37 cellular contexts compared by ENCODE assay signal in genomic region chr6:100136590-100136989, GRCh38.
"Had no signal": no experiment of that assay in that cellular context is flagged by ENCODE, and none has a peak within 500 bp of the region (broad histone marks: within the 10 kb centered on the region; RNA-seq: fewer than 3 reads in every experiment).

No MANE protein-coding gene starts in this region.

- H3K27ac ChIP-seq: adrenal gland, ascending aorta, brain microvascular endothelial cell, breast epithelium, cardiac muscle cell had no signal

- H3K4me3 ChIP-seq: adrenal gland, ascending aorta, breast epithelium, cardiac muscle cell had no signal

- H3K4me1 Mint-ChIP-seq: activated naive CD4-positive, alpha-beta T cell treated with anti-CD3 and anti-CD28 coated beads, Interleukin-2, amount 10 ng/mL, durations not matched to agents 7 days and 5 days; activated naive CD4-positive, alpha-beta T cell treated with anti-CD3 and anti-CD28 coated beads, Interleukin-2, amount 50 U/mL, for 24 hours; activated naive CD8-positive, alpha-beta T cell treated with anti-CD3 and anti-CD28 coated beads for 36 hours; activated naive CD8-positive, alpha-beta T cell treated with anti-CD3 and anti-CD28 coated beads, Interleukin-2, amount 10 ng/mL, durations not matched to agents 7 days and 5 days; activated naive CD8-positive, alpha-beta T cell treated with anti-CD3 and anti-CD28 coated beads, Interleukin-2, amount 50 U/mL, for 24 hours; activated T-helper 17 cell treated with anti-CD3 and anti-CD28 coated beads, Interleukin-2, amount 50 U/mL, for 72 hours; brain; central memory CD8-positive, alpha-beta T cell had no signal

- H3K9me3 ChIP-seq: adrenal gland, ascending aorta had no signal

- DNase-seq: activated effector memory CD4-positive, alpha-beta T cell treated with anti-CD3 and anti-CD28 coated beads, Interleukin-2, amount 50 U/mL, for 16 hours; activated effector memory CD4-positive, alpha-beta T cell treated with Interleukin-2 at 50 U/mL for 16 hours; activated gamma-delta T cell; activated gamma-delta T cell treated with Interleukin-2 at 50 U/mL for 16 hours; activated naive CD4-positive, alpha-beta T cell; activated naive CD4-positive, alpha-beta T cell treated with anti-CD3 and anti-CD28 coated beads for 36 hours; activated naive CD4-positive, alpha-beta T cell treated with anti-CD3 and anti-CD28 coated beads, Interleukin-2, amount 10 ng/mL, durations not matched to agents 7 days and 5 days; activated naive CD4-positive, alpha-beta T cell treated with Interleukin-2 at 50 U/mL for 16 hours; activated naive CD8-positive, alpha-beta T cell treated with anti-CD3 and anti-CD28 coated beads for 36 hours; activated naive CD8-positive, alpha-beta T cell treated with anti-CD3 and anti-CD28 coated beads, Interleukin-2, amount 10 ng/mL, durations not matched to agents 7 days and 5 days; activated naive CD8-positive, alpha-beta T cell treated with anti-CD3 and anti-CD28 coated beads, Interleukin-2, amount 50 U/mL, for 24 hours; activated T-cell treated with anti-CD3 and anti-CD28 coated beads for 4 hours; activated T-cell treated with anti-CD3 and anti-CD28 coated beads, Interleukin-2, amount 50 U/mL, for 1 hour; activated T-cell treated with anti-CD3 and anti-CD28 coated beads, Interleukin-2, amount 50 U/mL, for 24 hours; activated T-cell treated with anti-CD3 and anti-CD28 coated beads, Interleukin-2, amount 50 U/mL, for 4 hours; activated T-cell treated with anti-CD3 and anti-CD28 coated beads, Interleukin-2, amount 50 U/mL, for 48 hours; activated T-cell treated with anti-CD3 and anti-CD28 coated beads, Interleukin-2, amount 50 U/mL, for 72 hours; adrenal gland; amniotic stem cell; amygdala; anterior cingulate cortex; aorta; brain microvascular endothelial cell; caudate nucleus; central memory CD4-positive, alpha-beta T cell; cerebellar nuclear complex had no signal

- H3K4me3 Mint-ChIP-seq: activated naive CD4-positive, alpha-beta T cell treated with anti-CD3 and anti-CD28 coated beads for 36 hours; activated naive CD4-positive, alpha-beta T cell treated with anti-CD3 and anti-CD28 coated beads, Interleukin-2, amount 10 ng/mL, durations not matched to agents 7 days and 5 days; activated naive CD4-positive, alpha-beta T cell treated with anti-CD3 and anti-CD28 coated beads, Interleukin-2, amount 50 U/mL, for 24 hours; activated naive CD8-positive, alpha-beta T cell; activated naive CD8-positive, alpha-beta T cell treated with anti-CD3 and anti-CD28 coated beads for 36 hours; activated naive CD8-positive, alpha-beta T cell treated with anti-CD3 and anti-CD28 coated beads, Interleukin-2, amount 10 ng/mL, durations not matched to agents 7 days and 5 days; activated naive CD8-positive, alpha-beta T cell treated with anti-CD3 and anti-CD28 coated beads, Interleukin-2, amount 50 U/mL, for 24 hours; activated T-cell treated with anti-CD3 and anti-CD28 coated beads, Interleukin-2, amount 50 U/mL, for 24 hours; activated T-cell treated with anti-CD3 and anti-CD28 coated beads, Interleukin-2, amount 50 U/mL, for 4 hours; activated T-cell treated with anti-CD3 and anti-CD28 coated beads, Interleukin-2, amount 50 U/mL, for 72 hours; activated T-helper 1 cell treated with anti-CD3 and anti-CD28 coated beads, Interleukin-12 subunit alpha, Interleukin-12 subunit beta, Interleukin-2, Interleukin-4 antibody, amounts not matched to agents 30 ng/mL and 10 ng/mL and 1 ng/mL, durations not matched to agents 14 hours and 24 hours and 36 hours; activated T-helper 17 cell treated with anti-CD3 and anti-CD28 coated beads, Interleukin-2, amount 50 U/mL, for 72 hours; brain; central memory CD8-positive, alpha-beta T cell had no signal

- H3K4me1 ChIP-seq: adrenal gland, ascending aorta, breast epithelium had no signal

- H3K27ac Mint-ChIP-seq: activated naive CD4-positive, alpha-beta T cell treated with anti-CD3 and anti-CD28 coated beads for 36 hours; activated naive CD4-positive, alpha-beta T cell treated with anti-CD3 and anti-CD28 coated beads, Interleukin-2, amount 10 ng/mL, durations not matched to agents 7 days and 5 days; activated naive CD4-positive, alpha-beta T cell treated with anti-CD3 and anti-CD28 coated beads, Interleukin-2, amount 50 U/mL, for 24 hours; activated naive CD4-positive, alpha-beta T cell treated with anti-CD3 and anti-CD28 coated beads, Interleukin-2, amount 50 U/mL, for 72 hours; activated naive CD8-positive, alpha-beta T cell; activated naive CD8-positive, alpha-beta T cell treated with anti-CD3 and anti-CD28 coated beads for 36 hours; activated naive CD8-positive, alpha-beta T cell treated with anti-CD3 and anti-CD28 coated beads, Interleukin-2, amount 10 ng/mL, durations not matched to agents 7 days and 5 days; activated naive CD8-positive, alpha-beta T cell treated with anti-CD3 and anti-CD28 coated beads, Interleukin-2, amount 50 U/mL, for 24 hours; activated T-cell treated with anti-CD3 and anti-CD28 coated beads, Interleukin-2, amount 50 U/mL, for 24 hours; activated T-cell treated with anti-CD3 and anti-CD28 coated beads, Interleukin-2, amount 50 U/mL, for 72 hours; activated T-helper 1 cell treated with anti-CD3 and anti-CD28 coated beads, Interleukin-12 subunit alpha, Interleukin-12 subunit beta, Interleukin-2, Interleukin-4 antibody, amounts not matched to agents 30 ng/mL and 10 ng/mL and 1 ng/mL, durations not matched to agents 14 hours and 24 hours and 36 hours; activated T-helper 17 cell treated with anti-CD3 and anti-CD28 coated beads, Interleukin-2, amount 50 U/mL, for 72 hours; activated T-helper 2 cell treated with anti-CD3 and anti-CD28 coated beads, Interferon-gamma antibody, Interleukin-2, Interleukin-4, amounts not matched to agents 10 μg/mL and 5 μg/mL and 100 μg/mL, durations not matched to agents 14 hours and 24 hours and 36 hours; brain had no signal

- H3K36me3 ChIP-seq: adrenal gland, ascending aorta, brain microvascular endothelial cell, breast epithelium, cardiac muscle cell had no signal

- H3K36me3 Mint-ChIP-seq: activated naive CD4-positive, alpha-beta T cell treated with anti-CD3 and anti-CD28 coated beads, Interleukin-2, amount 10 ng/mL, durations not matched to agents 7 days and 5 days; activated naive CD4-positive, alpha-beta T cell treated with anti-CD3 and anti-CD28 coated beads, Interleukin-2, amount 50 U/mL, for 24 hours; activated naive CD8-positive, alpha-beta T cell; activated naive CD8-positive, alpha-beta T cell treated with anti-CD3 and anti-CD28 coated beads for 36 hours; activated naive CD8-positive, alpha-beta T cell treated with anti-CD3 and anti-CD28 coated beads, Interleukin-2, amount 10 ng/mL, durations not matched to agents 7 days and 5 days; brain had no signal

- H3K9me3 Mint-ChIP-seq: activated naive CD4-positive, alpha-beta T cell treated with anti-CD3 and anti-CD28 coated beads, Interleukin-2, amount 10 ng/mL, durations not matched to agents 7 days and 5 days; activated naive CD4-positive, alpha-beta T cell treated with anti-CD3 and anti-CD28 coated beads, Interleukin-2, amount 50 U/mL, for 24 hours; activated naive CD8-positive, alpha-beta T cell treated with anti-CD3 and anti-CD28 coated beads for 36 hours; activated naive CD8-positive, alpha-beta T cell treated with anti-CD3 and anti-CD28 coated beads, Interleukin-2, amount 10 ng/mL, durations not matched to agents 7 days and 5 days; activated T-cell treated with anti-CD3 and anti-CD28 coated beads, Interleukin-2, amount 50 U/mL, for 24 hours; activated T-helper 1 cell treated with anti-CD3 and anti-CD28 coated beads, Interleukin-12 subunit alpha, Interleukin-12 subunit beta, Interleukin-2, Interleukin-4 antibody, amounts not matched to agents 30 ng/mL and 10 ng/mL and 1 ng/mL, durations not matched to agents 14 hours and 24 hours and 36 hours; activated T-helper 17 cell treated with anti-CD3 and anti-CD28 coated beads, Interleukin-2, amount 50 U/mL, for 72 hours had no signal

- H3K27me3 Mint-ChIP-seq: activated naive CD4-positive, alpha-beta T cell treated with anti-CD3 and anti-CD28 coated beads, Interleukin-2, amount 10 ng/mL, durations not matched to agents 7 days and 5 days; activated naive CD4-positive, alpha-beta T cell treated with anti-CD3 and anti-CD28 coated beads, Interleukin-2, amount 50 U/mL, for 24 hours; activated naive CD8-positive, alpha-beta T cell treated with anti-CD3 and anti-CD28 coated beads, Interleukin-2, amount 50 U/mL, for 24 hours; activated T-cell treated with anti-CD3 and anti-CD28 coated beads, Interleukin-2, amount 50 U/mL, for 24 hours had no signal

- H3K27me3 ChIP-seq: adrenal gland, ascending aorta, brain microvascular endothelial cell, breast epithelium, cardiac muscle cell had no signal

- ATAC-seq: activated naive CD4-positive, alpha-beta T cell treated with anti-CD3 and anti-CD28 coated beads, Interleukin-2, amount 50 U/mL, for 72 hours; activated naive CD8-positive, alpha-beta T cell treated with anti-CD3 and anti-CD28 coated beads, Interleukin-2, amount 50 U/mL, for 24 hours; activated T-cell treated with anti-CD3 and anti-CD28 coated beads, Interleukin-2, amount 50 U/mL, for 4 hours; activated T-cell treated with anti-CD3 and anti-CD28 coated beads, Interleukin-2, amount 50 U/mL, for 72 hours; activated T-helper 17 cell treated with anti-CD3 and anti-CD28 coated beads, Interleukin-2, amount 50 U/mL, for 72 hours had no signal
